21 cellular contexts compared by ENCODE assay signal in the genomic region with DNA sequence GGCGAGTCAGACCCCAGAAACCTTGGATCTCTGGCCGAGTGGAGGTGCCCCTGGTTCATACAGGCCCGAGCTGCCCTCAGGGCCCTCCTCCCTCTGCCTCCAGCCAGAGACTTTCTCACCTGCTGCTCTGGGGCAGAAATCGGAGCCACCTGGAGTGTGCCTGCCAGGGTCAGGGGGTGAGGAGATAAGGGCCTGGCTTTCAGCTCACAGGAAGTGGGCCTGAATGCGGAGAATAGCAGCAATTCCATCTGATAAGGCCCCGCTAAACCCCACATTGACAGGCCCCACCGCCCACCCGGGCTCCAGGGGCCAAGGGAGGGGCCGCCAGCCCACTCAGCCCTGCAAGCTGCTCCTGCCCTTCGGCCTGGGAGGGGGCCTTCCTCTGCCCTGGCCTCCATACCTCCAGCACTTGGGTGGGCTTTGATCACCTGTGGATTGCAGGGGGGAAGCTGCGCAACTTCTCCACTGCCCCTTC.
DNase-seq lines count a peak whose midpoint lies in the region; ATAC-seq, FAIRE-seq and TF ChIP-seq lines count a peak whose summit lies in the region.
"Had no signal": no experiment of that assay in that cellular context is flagged by ENCODE, and none has a peak within 500 bp of the region (broad histone marks: within the 10 kb centered on the region; RNA-seq: fewer than 3 reads in every experiment).

No MANE protein-coding gene starts in this region.

- CTCF ChIA-PET in HepG2 (lab: Yijun Ruan, JAX; ENCODE audit: low intra/inter-chr PET ratio, low total read pairs) = no interaction called here

- H3K79me1 ChIP-seq in mesendoderm (ENCODE audit: low read length) = no peaks in the 10 kb centered on the region

- TF ChIP-seq POLR2A in HepG2 (IDR thresholded peaks at IDR 0.05; ENCODE audit: insufficient read depth in 1 of 2, low read depth in 2 of 2, low read length in 2 of 2) (no peak), right lobe of liver (IDR thresholded peaks at IDR 0.05) (no peak)

- peak overlapping the region; percentile 21; the same call in 1 of the 2 replicates for H3K9ac ChIP-seq in HepG2 (ENCODE audit: insufficient read depth, low read depth, low read length)
- no peak overlapping the region for H3K9ac ChIP-seq in mesendoderm (ENCODE audit: low read length)
- H3K9ac ChIP-seq: BLaER1 treated with 17β-estradiol and CSF1 and Interleukin-3, amounts not matched to agents 10 nM and 100 nM had no signal

- H2AK5ac ChIP-seq in mesendoderm (ENCODE audit: low read length) = no peak overlapping the region

- H4K20me1 ChIP-seq in HepG2 (ENCODE audit: insufficient read depth, low read length) = no peaks in the 10 kb centered on the region

- in situ Hi-C loops in HepG2 (cut with HindIII; ENCODE audit: extremely low pct_ligation_motif_present, low pct_unique_long_range_greater_than_20kb) = no loop called here

- no peak overlapping the region for H3K23ac ChIP-seq in mesendoderm (ENCODE audit: low read length)

- H3K27me3 ChIP-seq in HepG2 (ENCODE audit: control insufficient read depth in 1 of 2, insufficient read depth in 2 of 2, low read length in 2 of 2) = no peaks in the 10 kb centered on the region; a peak in 1 of 5 replicates
- no peaks in the 10 kb centered on the region for H3K27me3 ChIP-seq in right lobe of liver
- H3K27me3 ChIP-seq in ascending aorta = no peaks in the 10 kb centered on the region
- no peaks in the 10 kb centered on the region for H3K27me3 ChIP-seq in mesendoderm (ENCODE audit: insufficient read depth, low read length, poor library complexity)
- H3K27me3 ChIP-seq in tibial artery = no peaks in the 10 kb centered on the region
- H3K27me3 ChIP-seq in effector memory CD4-positive, alpha-beta T cell (replicated peaks; ENCODE audit: control insufficient read depth, insufficient read depth, low read length, poor library complexity, severe bottlenecking) = peaks cover 7% of the 10 kb centered on the region

- H3K27ac ChIP-seq in HepG2 (ENCODE audit: extremely low read length, insufficient read depth, low read length) (peak overlapping the region; percentile 40), right lobe of liver (no peak overlapping the region), ascending aorta (peak overlapping the region; percentile 50 to 64), mesendoderm (ENCODE audit: low read depth, low read length) (no peak overlapping the region), tibial artery (peak overlapping the region; percentile 43 to 48)
- no peak overlapping the region for H3K27ac ChIP-seq in effector memory CD4-positive, alpha-beta T cell (ENCODE audit: insufficient read depth, low read length, poor library complexity, severe bottlenecking)
- H3K27ac ChIP-seq: BLaER1 treated with 17β-estradiol and CSF1 and Interleukin-3, amounts not matched to agents 10 nM and 100 nM had no signal

- H3K4me2 ChIP-seq in HepG2 (ENCODE audit: low read depth, low read length) (peak overlapping the region; percentile 33; the same call in 1 of the 2 replicates), mesendoderm (ENCODE audit: low read length) (no peak overlapping the region)

- TF ChIP-seq CTCF in HepG2 (CRISPR knock-in tag; IDR thresholded peaks at IDR 0.05) (no peak; the same call in 1 of the 2 replicates), right lobe of liver (IDR thresholded peaks at IDR 0.05) (no peak), ascending aorta (IDR thresholded peaks at IDR 0.05) (no peak), tibial artery (IDR thresholded peaks at IDR 0.05) (no peak)

- no peak overlapping the region for H2BK120ac ChIP-seq in mesendoderm (ENCODE audit: low read depth, low read length)

- no peaks in the 10 kb centered on the region for H3K36me3 ChIP-seq in HepG2 (replicated peaks in 1 of 2; ENCODE audit: control insufficient read depth in 1 of 2, insufficient read depth in 2 of 2, low read length in 2 of 2)
- H3K36me3 ChIP-seq in right lobe of liver = no peaks in the 10 kb centered on the region
- no peaks in the 10 kb centered on the region for H3K36me3 ChIP-seq in ascending aorta
- no peaks in the 10 kb centered on the region for H3K36me3 ChIP-seq in mesendoderm (ENCODE audit: control insufficient read depth, insufficient read depth, low read length)
- no peaks in the 10 kb centered on the region for H3K36me3 ChIP-seq in tibial artery
- no peaks in the 10 kb centered on the region for H3K36me3 ChIP-seq in effector memory CD4-positive, alpha-beta T cell (ENCODE audit: control insufficient read depth, insufficient read depth, low read length)
- H3K36me3 ChIP-seq: BLaER1 treated with 17β-estradiol and CSF1 and Interleukin-3, amounts not matched to agents 10 nM and 100 nM had no signal

- peaks cover 100% of the 10 kb centered on the region for H3K4me1 ChIP-seq in HepG2 (ENCODE audit: insufficient read depth, low read length)
- H3K4me1 ChIP-seq in right lobe of liver = no peaks in the 10 kb centered on the region
- peaks cover 8 to 56% of the 10 kb centered on the region in 2 donors for H3K4me1 ChIP-seq in ascending aorta
- H3K4me1 ChIP-seq in mesendoderm (ENCODE audit: control insufficient read depth, low read depth, low read length) = peaks cover 5% of the 10 kb centered on the region
- H3K4me1 ChIP-seq in tibial artery = peaks cover 0 to 71% (median 34%) of the 10 kb centered on the region in 4 donors
- no peaks in the 10 kb centered on the region for H3K4me1 ChIP-seq in effector memory CD4-positive, alpha-beta T cell (ENCODE audit: control insufficient read depth, insufficient read depth, low read length, poor library complexity, severe bottlenecking)

- H3K4me3 ChIP-seq in HepG2 (replicated peaks in 1 of 3; ENCODE audit: insufficient read depth in 1 of 3, low read depth in 2 of 3, low read length in 3 of 3) (no peak overlapping the region), right lobe of liver (no peak overlapping the region), ascending aorta (no peak overlapping the region), mesendoderm (ENCODE audit: low read length) (no peak overlapping the region), tibial artery (no peak overlapping the region)
- H3K4me3 ChIP-seq in effector memory CD4-positive, alpha-beta T cell (ENCODE audit: insufficient read depth, low read depth, low read length, poor library complexity, severe bottlenecking) = no peak overlapping the region
- H3K4me3 ChIP-seq: BLaER1 treated with 17β-estradiol and CSF1 and Interleukin-3, amounts not matched to agents 10 nM and 100 nM; K562 had no signal

- ATAC-seq in HepG2 (no peak), right lobe of liver (no peak), HG03342 (IDR thresholded peaks at IDR 0.05; ENCODE audit: unreplicated experiment) (no peak), HG03565 (IDR thresholded peaks at IDR 0.05; ENCODE audit: unreplicated experiment) (no peak)
- ATAC-seq: CD8-positive, alpha-beta T cell; K562 had no signal

- no peak overlapping the region for H3K4ac ChIP-seq in mesendoderm (ENCODE audit: low read depth, low read length)

- H3K79me2 ChIP-seq in HepG2 (ENCODE audit: insufficient read depth, low read length) (peaks cover 18% of the 10 kb centered on the region), mesendoderm (ENCODE audit: control insufficient read depth, insufficient read depth, low read length) (no peaks in the 10 kb centered on the region)

- DNase-seq in HepG2 (ENCODE audit: low spot score) = peak; percentile 41
- no peak for DNase-seq in right lobe of liver
- no peak for DNase-seq in ascending aorta (ENCODE audit: low spot score in 2 of 2)
- peak; percentile 78 for DNase-seq in mesendoderm
- no peak for DNase-seq in tibial artery
- no peak for DNase-seq in effector memory CD4-positive, alpha-beta T cell
- DNase-seq: CD8-positive, alpha-beta T cell; DMS53; GOT3; NCI-H1092 treated with DMSO at 0.1 percent for 48 hours; NCI-H1694; NCI-H2081 treated with DMSO at 0.1 percent for 48 hours; NCI-H510A; NCI-H748 treated with DMSO at 0.1 percent for 48 hours; NK-92 treated with Interleukin-12 subunit alpha and Interleukin-12 subunit beta, amount 100 ng/mL, for 24 hours; Right ventricle myocardium superior had no signal

- POLR2A ChIA-PET in HepG2 (lab: Yijun Ruan, JAX) = interaction anchor here (0.7 to 1.9 kb wide), 3 partner anchors 10 to 19 kb away, joined by 3 to 14 read pairs (median 10); no protein-coding TSS in a partner anchor

- H3K18ac ChIP-seq in mesendoderm (ENCODE audit: low read length) = no peak overlapping the region

- H3K56ac ChIP-seq in mesendoderm (ENCODE audit: low read length) = no peak overlapping the region

- no TSS peak for BruUV-seq in HepG2 (replicated peaks; lab: Mats Ljungman, UMichigan)

- no peak overlapping the region for H4K5ac ChIP-seq in mesendoderm (ENCODE audit: low read length)

- H2BK5ac ChIP-seq in mesendoderm (ENCODE audit: low read length) = no peak overlapping the region

- TF ChIP-seq EP300 in HepG2 (IDR thresholded peaks at IDR 0.05; ENCODE audit: low read depth in 2 of 2, low read length in 2 of 2) (peak in 1 of 2 experiments; percentile 36; a peak in 1 of 4 replicates), HepG2 (CRISPR knock-in tag; IDR thresholded peaks at IDR 0.05; ENCODE audit: borderline replicate concordance) (no peak)

- FAIRE-seq in HepG2 (lab: Jason Lieb, UNC) = no peak
- FAIRE-seq: K562, RCC 7860 had no signal

- H3K9me3 ChIP-seq in HepG2 (ENCODE audit: low read length) (no peaks in the 10 kb centered on the region), right lobe of liver (no peaks in the 10 kb centered on the region), ascending aorta (no peaks in the 10 kb centered on the region), tibial artery (no peaks in the 10 kb centered on the region)
- H3K9me3 ChIP-seq in effector memory CD4-positive, alpha-beta T cell (ENCODE audit: control insufficient read depth, low read length) = no peaks in the 10 kb centered on the region
- H3K9me3 ChIP-seq: BLaER1 treated with 17β-estradiol and CSF1 and Interleukin-3, amounts not matched to agents 10 nM and 100 nM had no signal

- no peak for TF ChIP-seq RAD21 in HepG2 (CRISPR knock-in tag; IDR thresholded peaks at IDR 0.05)

- no peak overlapping the region for H2BK15ac ChIP-seq in mesendoderm (replicated peaks; ENCODE audit: low read depth)

- no peak overlapping the region for H2AFZ ChIP-seq in HepG2 (ENCODE audit: low read length)

- no peak overlapping the region for H4K8ac ChIP-seq in mesendoderm (ENCODE audit: low read depth, low read length)

- WGBS in HepG2 (ENCODE audit: low lambda C conversion rate) = 17% methylated on average over 1 of the region's 11 CpGs
- 29% methylated on average over 3 of the region's 11 CpGs for WGBS in right lobe of liver (ENCODE audit: insufficient coverage, low coverage, low lambda C conversion rate, missing lambda C conversion rate)
- WGBS in mesendoderm (ENCODE audit: extremely low coverage, insufficient coverage, low lambda C conversion rate) = no CpG with 5 or more reads among the region's 11 CpGs

- intact Hi-C loops in HepG2 (cut with micrococcal nuclease; ENCODE audit: unreplicated experiment) = no loop called here
- intact Hi-C loops in right lobe of liver (cut with DNase I) = no loop called here
- intact Hi-C loops in ascending aorta (cut with DNase I) = no loop called here
- intact Hi-C loops in tibial artery (cut with DNase I; ENCODE audit: low total_unique reads) = no loop called here

TF ChIP-seq in HepG2, 621 proteins besides CTCF, POLR2A, EP300 and RAD21 (continues in another document):
- TF ChIP-seq WIZ (CRISPR knock-in tag; IDR thresholded peaks at IDR 0.05) = no peak
- TF ChIP-seq ATF7-NPFF (CRISPR knock-in tag; IDR thresholded peaks at IDR 0.05; ENCODE audit: low read depth) = no peak
- TF ChIP-seq ZNF768 (CRISPR knock-in tag; IDR thresholded peaks at IDR 0.05) = 0 out of 2 replicates have a peak, but pooled peaks have one; percentile 44

Comparison
In these comparisons a context has a peak if more than half of its experiments do, and no peak if none do; other contexts are left out.
1. DNase-seq: peak in HepG2 (single experiment) and mesendoderm (single experiment); none in right lobe of liver (0 of 3), ascending aorta (0 of 2), tibial artery (0 of 2) and effector memory CD4-positive, alpha-beta T cell (0 of 3).
2. H3K27ac ChIP-seq: peak in HepG2 (single experiment), ascending aorta (2 of 2) and tibial artery (2 of 2); none in right lobe of liver (0 of 3), mesendoderm (single experiment) and effector memory CD4-positive, alpha-beta T cell (single experiment).